In the genomic region with DNA sequence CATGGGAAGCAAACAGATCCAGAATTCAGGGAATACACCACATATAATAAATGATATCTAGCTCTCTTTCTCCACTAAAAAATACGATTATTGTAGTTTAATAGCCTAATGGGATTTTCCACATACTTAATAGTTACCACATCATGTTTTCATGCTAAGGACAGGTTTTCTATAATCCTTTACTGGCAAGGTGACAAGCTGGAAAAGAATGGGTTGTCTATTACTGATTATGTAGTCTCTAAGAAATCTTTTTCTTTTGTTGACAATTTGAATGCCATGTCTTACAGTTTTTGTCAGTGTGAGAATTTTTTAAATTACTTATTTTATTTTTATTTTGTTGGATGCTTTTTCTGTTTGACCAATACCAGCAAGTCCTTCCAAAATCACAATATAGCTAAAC, we compare ENCODE assay signal across 7 cellular contexts.
"Had no signal": no experiment of that assay in that cellular context is flagged by ENCODE, and none has a peak within 500 bp of the region (broad histone marks: within the 10 kb centered on the region; RNA-seq: fewer than 3 reads in every experiment).

No MANE protein-coding gene starts in this region.

- H3K4me3 ChIP-seq: GM23248, HAP-1 had no signal

- H3K9ac ChIP-seq: GM23248 had no signal

- H3K9me3 ChIP-seq: HAP-1 had no signal

- H2AFZ ChIP-seq: GM23248 had no signal

- H3K36me3 ChIP-seq: HAP-1 had no signal

- DNase-seq: GM23248, GOT3, H7, HFFc6, KBM-7 had no signal

- H3K27ac ChIP-seq: GM23248, HL-60 had no signal
